Comparison of ENCODE assay signal across 8 cellular contexts in the genomic region with DNA sequence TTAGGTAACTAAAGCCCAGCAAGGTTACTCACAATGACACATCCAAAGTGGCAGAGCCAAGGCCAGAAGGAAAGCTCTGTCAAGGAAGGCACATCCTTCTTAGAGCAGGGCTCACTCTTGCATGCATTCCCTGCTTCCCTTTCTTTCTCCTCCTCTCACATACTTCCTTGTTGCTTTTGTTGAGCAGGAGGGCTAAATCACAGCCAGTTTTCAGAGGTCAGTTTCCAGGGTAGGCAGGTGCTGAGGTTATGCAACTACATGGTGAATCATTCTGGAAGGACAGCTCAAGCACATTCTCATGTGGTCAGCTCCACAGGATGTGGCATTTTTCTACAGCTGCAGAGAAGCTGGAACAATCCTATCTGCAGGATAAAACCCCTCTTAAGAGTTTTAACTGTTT.
A peak's percentile ranks its signal among the peaks of the same experiment; 100 is the strongest.
DNase-seq lines count a peak whose midpoint lies in the region; ATAC-seq and TF ChIP-seq lines count a peak whose summit lies in the region.
"Had no signal": no experiment of that assay in that cellular context is flagged by ENCODE, and none has a peak within 500 bp of the region (broad histone marks: within the 10 kb centered on the region; RNA-seq: fewer than 3 reads in every experiment).

No MANE protein-coding gene starts in this region.

- H3K4me3 Mint-ChIP-seq in WTC11 (no peak overlapping the region), type B pancreatic cell (no peak overlapping the region)
- H3K4me3 Mint-ChIP-seq in activated CD4-positive, alpha-beta T cell treated with anti-CD3 and anti-CD28 coated beads, Interleukin-2, amount 10 ng/mL, durations not matched to agents 7 days and 5 days, result no peak overlapping the region
- H3K4me3 Mint-ChIP-seq: activated CD4-positive, alpha-beta T cell treated with anti-CD3 and anti-CD28 coated beads, Interleukin-2, amount 10 ng/mL, durations not matched to agents 24 days and 14 days had no signal

- no peaks in the 10 kb centered on the region for H3K27me3 ChIP-seq in hepatocyte
- no peaks in the 10 kb centered on the region for H3K27me3 ChIP-seq in upper lobe of left lung

- no peaks in the 10 kb centered on the region for H3K9me2 ChIP-seq in hepatocyte (replicated peaks; ENCODE audit: insufficient read depth)

- H3K27ac Mint-ChIP-seq in WTC11 (no peak overlapping the region), type B pancreatic cell (no peak overlapping the region)
- no peak overlapping the region for H3K27ac Mint-ChIP-seq in activated CD4-positive, alpha-beta T cell treated with anti-CD3 and anti-CD28 coated beads, Interleukin-2, amount 10 ng/mL, durations not matched to agents 7 days and 5 days
- H3K27ac Mint-ChIP-seq: activated CD4-positive, alpha-beta T cell treated with anti-CD3 and anti-CD28 coated beads, Interleukin-2, amount 10 ng/mL, durations not matched to agents 24 days and 14 days had no signal

- TF ChIP-seq POLR2A in upper lobe of left lung (IDR thresholded peaks at IDR 0.05), result no peak

- H3K4me1 Mint-ChIP-seq in WTC11, result peaks cover 19% of the 10 kb centered on the region
- no peaks in the 10 kb centered on the region for H3K4me1 Mint-ChIP-seq in type B pancreatic cell (ENCODE audit: unreplicated experiment)
- H3K4me1 Mint-ChIP-seq in activated CD4-positive, alpha-beta T cell treated with anti-CD3 and anti-CD28 coated beads, Interleukin-2, amount 10 ng/mL, durations not matched to agents 7 days and 5 days, result no peaks in the 10 kb centered on the region
- H3K4me1 Mint-ChIP-seq: activated CD4-positive, alpha-beta T cell treated with anti-CD3 and anti-CD28 coated beads, Interleukin-2, amount 10 ng/mL, durations not matched to agents 24 days and 14 days had no signal

- no peaks in the 10 kb centered on the region for H3K4me1 ChIP-seq in hepatocyte (ENCODE audit: insufficient read depth)
- H3K4me1 ChIP-seq in upper lobe of left lung, result peaks cover 0 to 8% (median 0%) of the 10 kb centered on the region in 4 donors

- CTCF ChIA-PET in WTC11 (lab: Charles Lee), result interaction anchor here (1.1 to 1.6 kb wide), 2 partner anchors 9 to 216 kb away, joined by 3 to 4 read pairs; no protein-coding TSS in a partner anchor
- CTCF ChIA-PET in activated CD4-positive, alpha-beta T cell treated with anti-CD3 and anti-CD28 coated beads, Interleukin-2, amount 10 ng/mL, durations not matched to agents 7 days and 5 days (lab: Charles Lee), result no interaction called here

- H2AFZ ChIP-seq in hepatocyte, result no peak overlapping the region

- no peak overlapping the region for H3K4me2 ChIP-seq in hepatocyte

- no peaks in the 10 kb centered on the region for H4K20me1 ChIP-seq in hepatocyte (ENCODE audit: insufficient read depth, poor library complexity, severe bottlenecking)

- H3K9me3 Mint-ChIP-seq in WTC11 (peaks cover 11% of the 10 kb centered on the region), type B pancreatic cell (peaks cover 4% of the 10 kb centered on the region)
- no peaks in the 10 kb centered on the region for H3K9me3 Mint-ChIP-seq in activated CD4-positive, alpha-beta T cell treated with anti-CD3 and anti-CD28 coated beads, Interleukin-2, amount 10 ng/mL, durations not matched to agents 7 days and 5 days
- H3K9me3 Mint-ChIP-seq: activated CD4-positive, alpha-beta T cell treated with anti-CD3 and anti-CD28 coated beads, Interleukin-2, amount 10 ng/mL, durations not matched to agents 24 days and 14 days had no signal

- H3K27me3 Mint-ChIP-seq in WTC11 (ENCODE audit: low read depth), result no peaks in the 10 kb centered on the region
- peaks cover 3% of the 10 kb centered on the region for H3K27me3 Mint-ChIP-seq in type B pancreatic cell
- H3K27me3 Mint-ChIP-seq in activated CD4-positive, alpha-beta T cell treated with anti-CD3 and anti-CD28 coated beads, Interleukin-2, amount 10 ng/mL, durations not matched to agents 7 days and 5 days, result peaks cover 9% of the 10 kb centered on the region

- H3K79me2 ChIP-seq in hepatocyte, result no peaks in the 10 kb centered on the region

- H3K36me3 Mint-ChIP-seq in WTC11 (no peaks in the 10 kb centered on the region; the same call in 1 of the 2 replicates), type B pancreatic cell (no peaks in the 10 kb centered on the region)
- H3K36me3 Mint-ChIP-seq in activated CD4-positive, alpha-beta T cell treated with anti-CD3 and anti-CD28 coated beads, Interleukin-2, amount 10 ng/mL, durations not matched to agents 7 days and 5 days (ENCODE audit: low read depth), result no peaks in the 10 kb centered on the region

- H3K27ac ChIP-seq in hepatocyte (peak overlapping the region; percentile 41), upper lobe of left lung (no peak overlapping the region)

- H3K4me3 ChIP-seq in hepatocyte (no peak overlapping the region), upper lobe of left lung (no peak overlapping the region)

- POLR2A ChIA-PET in WTC11 (lab: Charles Lee), result no interaction called here
- POLR2A ChIA-PET in activated CD4-positive, alpha-beta T cell treated with anti-CD3 and anti-CD28 coated beads, Interleukin-2, amount 10 ng/mL, durations not matched to agents 7 days and 5 days (lab: Charles Lee), result no interaction called here

- ATAC-seq in WTC11 (peak; percentile 65), upper lobe of left lung (ENCODE audit: low FRiP score in 2 of 2) (peak; percentile 77 to 93)

- TF ChIP-seq EP300 in upper lobe of left lung (IDR thresholded peaks at IDR 0.05), result peak in 1 of 4 donors; percentile 53

- TF ChIP-seq CTCF in WTC11 (IDR thresholded peaks at IDR 0.05) (no peak), hepatocyte (IDR thresholded peaks at IDR 0.05; ENCODE audit: poor library complexity) (no peak), upper lobe of left lung (IDR thresholded peaks at IDR 0.05) (no peak), type B pancreatic cell (conservative IDR thresholded peaks at IDR 0.05) (no peak)

- no peaks in the 10 kb centered on the region for H3K36me3 ChIP-seq in hepatocyte (replicated peaks; ENCODE audit: insufficient read depth, low read depth)
- H3K36me3 ChIP-seq in upper lobe of left lung, result no peaks in the 10 kb centered on the region

- H3K9me3 ChIP-seq in hepatocyte (ENCODE audit: low read depth) (no peaks in the 10 kb centered on the region), upper lobe of left lung (no peaks in the 10 kb centered on the region)

- DNase-seq in HS-27A (ENCODE audit: low read depth), result peak; percentile 23
- no peak for DNase-seq in WTC11 (ENCODE audit: low spot score)
- DNase-seq in hepatocyte (ENCODE audit: low spot score), result peak; percentile 66
- peak in 1 of 2 donors; percentile 76 for DNase-seq in upper lobe of left lung
- DNase-seq in activated naive CD4-positive, alpha-beta T cell treated with anti-CD3 and anti-CD28 coated beads, Interleukin-2, amount 50 U/mL, for 16 hours, result no peak
- no peak for DNase-seq in type B pancreatic cell (ENCODE audit: extremely low spot score, unreplicated experiment)
- no peak for DNase-seq in activated CD4-positive, alpha-beta T cell treated with anti-CD3 and anti-CD28 coated beads, Interleukin-2, amount 10 ng/mL, durations not matched to agents 7 days and 5 days
- DNase-seq: activated CD4-positive, alpha-beta T cell treated with anti-CD3 and anti-CD28 coated beads, Interleukin-2, amount 10 ng/mL, durations not matched to agents 24 days and 14 days had no signal

TF ChIP-seq in WTC11, 78 proteins besides CTCF, POLR2A, EP300 and RAD21 (continues in another document):
- no peak for TF ChIP-seq IRF2 (CRISPR knock-in tag; IDR thresholded peaks at IDR 0.05; ENCODE audit: borderline replicate concordance, low read depth)
- TF ChIP-seq FOXP1 (CRISPR knock-in tag; IDR thresholded peaks at IDR 0.05; ENCODE audit: borderline replicate concordance), result no peak
- TF ChIP-seq GTF2I (CRISPR knock-in tag; conservative IDR thresholded peaks at IDR 0.05), result no peak
- TF ChIP-seq, protein P1, sequence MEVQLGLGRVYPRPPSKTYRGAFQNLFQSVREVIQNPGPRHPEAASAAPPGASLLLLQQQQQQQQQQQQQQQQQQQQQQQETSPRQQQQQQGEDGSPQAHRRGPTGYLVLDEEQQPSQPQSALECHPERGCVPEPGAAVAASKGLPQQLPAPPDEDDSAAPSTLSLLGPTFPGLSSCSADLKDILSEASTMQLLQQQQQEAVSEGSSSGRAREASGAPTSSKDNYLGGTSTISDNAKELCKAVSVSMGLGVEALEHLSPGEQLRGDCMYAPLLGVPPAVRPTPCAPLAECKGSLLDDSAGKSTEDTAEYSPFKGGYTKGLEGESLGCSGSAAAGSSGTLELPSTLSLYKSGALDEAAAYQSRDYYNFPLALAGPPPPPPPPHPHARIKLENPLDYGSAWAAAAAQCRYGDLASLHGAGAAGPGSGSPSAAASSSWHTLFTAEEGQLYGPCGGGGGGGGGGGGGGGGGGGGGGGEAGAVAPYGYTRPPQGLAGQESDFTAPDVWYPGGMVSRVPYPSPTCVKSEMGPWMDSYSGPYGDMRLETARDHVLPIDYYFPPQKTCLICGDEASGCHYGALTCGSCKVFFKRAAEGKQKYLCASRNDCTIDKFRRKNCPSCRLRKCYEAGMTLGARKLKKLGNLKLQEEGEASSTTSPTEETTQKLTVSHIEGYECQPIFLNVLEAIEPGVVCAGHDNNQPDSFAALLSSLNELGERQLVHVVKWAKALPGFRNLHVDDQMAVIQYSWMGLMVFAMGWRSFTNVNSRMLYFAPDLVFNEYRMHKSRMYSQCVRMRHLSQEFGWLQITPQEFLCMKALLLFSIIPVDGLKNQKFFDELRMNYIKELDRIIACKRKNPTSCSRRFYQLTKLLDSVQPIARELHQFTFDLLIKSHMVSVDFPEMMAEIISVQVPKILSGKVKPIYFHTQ (CRISPR knock-in tag; IDR thresholded peaks at IDR 0.05), result no peak
- TF ChIP-seq, protein P2, sequence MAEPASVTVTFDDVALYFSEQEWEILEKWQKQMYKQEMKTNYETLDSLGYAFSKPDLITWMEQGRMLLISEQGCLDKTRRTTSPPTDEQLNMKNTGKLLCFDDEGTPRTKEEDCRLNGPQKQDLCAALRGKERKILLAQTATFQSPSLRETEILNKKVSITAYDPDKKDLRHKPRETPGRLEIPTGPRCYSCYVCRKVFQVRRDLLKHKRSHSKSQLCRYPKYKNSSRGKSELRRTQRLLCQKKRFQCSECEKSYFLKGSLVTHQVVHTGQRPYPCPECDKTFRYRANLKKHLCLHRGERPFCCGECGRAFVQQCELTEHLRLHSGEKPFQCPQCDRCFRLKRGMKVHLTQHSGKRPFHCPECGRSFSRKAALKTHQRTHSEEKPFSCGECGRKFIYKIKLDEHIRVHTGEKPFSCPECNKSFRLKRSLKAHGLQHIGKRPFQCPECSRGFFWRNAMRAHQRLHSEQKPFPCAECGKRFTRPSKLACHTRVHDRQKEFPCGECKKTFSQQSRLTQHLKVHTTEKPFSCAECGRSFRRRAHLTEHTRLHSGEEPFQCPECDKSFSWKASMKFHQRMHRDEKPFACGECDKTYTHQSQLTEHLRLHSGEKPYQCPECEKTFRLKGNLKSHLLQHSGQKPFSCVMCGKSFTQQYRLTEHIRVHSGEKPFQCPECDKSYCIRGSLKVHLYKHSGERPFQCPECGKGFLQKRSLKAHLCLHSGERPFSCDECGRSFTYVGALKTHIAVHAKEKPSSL (CRISPR knock-in tag; conservative IDR thresholded peaks at IDR 0.05), result no peak

Comparison
In these comparisons a context has a peak if more than half of its experiments do, and no peak if none do; other contexts are left out.
1. DNase-seq: peak in HS-27A (single experiment) and hepatocyte (single experiment); none in WTC11 (single experiment), activated naive CD4-positive, alpha-beta T cell treated with anti-CD3 and anti-CD28 coated beads, Interleukin-2, amount 50 U/mL, for 16 hours (single experiment), type B pancreatic cell (single experiment) and activated CD4-positive, alpha-beta T cell treated with anti-CD3 and anti-CD28 coated beads, Interleukin-2, amount 10 ng/mL, durations not matched to agents 7 days and 5 days (single experiment).